In genomic region chr17:75428775-75429469, GRCh38 we compare ENCODE assay signal across 1 cellular context.
TF ChIP-seq lines count a peak whose summit lies in the region.

No MANE protein-coding gene starts in this region.

TF ChIP-seq in HepG2, 621 proteins besides CTCF, POLR2A, EP300 and RAD21:
- peak; percentile 18 for TF ChIP-seq TEAD3 (CRISPR knock-in tag; optimal IDR thresholded peaks at IDR 0.05; ENCODE audit: borderline replicate concordance)
- TF ChIP-seq, protein P1, sequence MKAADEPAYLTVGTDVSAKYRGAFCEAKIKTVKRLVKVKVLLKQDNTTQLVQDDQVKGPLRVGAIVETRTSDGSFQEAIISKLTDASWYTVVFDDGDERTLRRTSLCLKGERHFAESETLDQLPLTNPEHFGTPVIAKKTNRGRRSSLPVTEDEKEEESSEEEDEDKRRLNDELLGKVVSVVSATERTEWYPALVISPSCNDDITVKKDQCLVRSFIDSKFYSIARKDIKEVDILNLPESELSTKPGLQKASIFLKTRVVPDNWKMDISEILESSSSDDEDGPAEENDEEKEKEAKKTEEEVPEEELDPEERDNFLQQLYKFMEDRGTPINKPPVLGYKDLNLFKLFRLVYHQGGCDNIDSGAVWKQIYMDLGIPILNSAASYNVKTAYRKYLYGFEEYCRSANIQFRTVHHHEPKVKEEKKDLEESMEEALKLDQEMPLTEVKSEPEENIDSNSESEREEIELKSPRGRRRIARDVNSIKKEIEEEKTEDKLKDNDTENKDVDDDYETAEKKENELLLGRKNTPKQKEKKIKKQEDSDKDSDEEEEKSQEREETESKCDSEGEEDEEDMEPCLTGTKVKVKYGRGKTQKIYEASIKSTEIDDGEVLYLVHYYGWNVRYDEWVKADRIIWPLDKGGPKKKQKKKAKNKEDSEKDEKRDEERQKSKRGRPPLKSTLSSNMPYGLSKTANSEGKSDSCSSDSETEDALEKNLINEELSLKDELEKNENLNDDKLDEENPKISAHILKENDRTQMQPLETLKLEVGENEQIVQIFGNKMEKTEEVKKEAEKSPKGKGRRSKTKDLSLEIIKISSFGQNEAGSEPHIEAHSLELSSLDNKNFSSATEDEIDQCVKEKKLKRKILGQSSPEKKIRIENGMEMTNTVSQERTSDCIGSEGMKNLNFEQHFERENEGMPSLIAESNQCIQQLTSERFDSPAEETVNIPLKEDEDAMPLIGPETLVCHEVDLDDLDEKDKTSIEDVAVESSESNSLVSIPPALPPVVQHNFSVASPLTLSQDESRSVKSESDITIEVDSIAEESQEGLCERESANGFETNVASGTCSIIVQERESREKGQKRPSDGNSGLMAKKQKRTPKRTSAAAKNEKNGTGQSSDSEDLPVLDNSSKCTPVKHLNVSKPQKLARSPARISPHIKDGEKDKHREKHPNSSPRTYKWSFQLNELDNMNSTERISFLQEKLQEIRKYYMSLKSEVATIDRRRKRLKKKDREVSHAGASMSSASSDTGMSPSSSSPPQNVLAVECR (CRISPR knock-in tag; IDR thresholded peaks at IDR 0.05; ENCODE audit: borderline replicate concordance), result no peak
- TF ChIP-seq ASH2L (IDR thresholded peaks at IDR 0.05; ENCODE audit: insufficient read length, low read depth, low read length), result peak; percentile 28
- peak; percentile 82 for TF ChIP-seq ZNF770 (CRISPR knock-in tag; IDR thresholded peaks at IDR 0.05)
- TF ChIP-seq, protein P2, sequence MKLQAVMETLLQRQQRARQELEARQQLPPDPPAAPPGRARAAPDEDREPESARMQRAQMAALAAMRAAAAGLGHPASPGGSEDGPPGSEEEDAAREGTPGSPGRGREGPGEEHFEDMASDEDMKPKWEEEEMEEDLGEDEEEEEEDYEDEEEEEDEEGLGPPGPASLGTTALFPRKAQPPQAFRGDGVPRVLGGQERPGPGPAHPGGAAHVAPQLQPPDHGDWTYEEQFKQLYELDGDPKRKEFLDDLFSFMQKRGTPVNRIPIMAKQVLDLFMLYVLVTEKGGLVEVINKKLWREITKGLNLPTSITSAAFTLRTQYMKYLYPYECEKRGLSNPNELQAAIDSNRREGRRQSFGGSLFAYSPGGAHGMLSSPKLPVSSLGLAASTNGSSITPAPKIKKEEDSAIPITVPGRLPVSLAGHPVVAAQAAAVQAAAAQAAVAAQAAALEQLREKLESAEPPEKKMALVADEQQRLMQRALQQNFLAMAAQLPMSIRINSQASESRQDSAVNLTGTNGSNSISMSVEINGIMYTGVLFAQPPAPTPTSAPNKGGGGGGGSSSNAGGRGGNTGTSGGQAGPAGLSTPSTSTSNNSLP (IDR thresholded peaks at IDR 0.05; ENCODE audit: low read depth, low read length), result peak; percentile 80
- TF ChIP-seq ZBTB38 (CRISPR knock-in tag; IDR thresholded peaks at IDR 0.05), result peak; percentile 75
- TF ChIP-seq HMGXB4 (CRISPR knock-in tag; IDR thresholded peaks at IDR 0.05; ENCODE audit: borderline replicate concordance in 1 of 2, low read depth in 1 of 2), result no peak
- 0 out of 2 replicates have a peak, but pooled peaks have one; percentile 55 for TF ChIP-seq YEATS4 (CRISPR knock-in tag; IDR thresholded peaks at IDR 0.05; ENCODE audit: borderline replicate concordance)
- TF ChIP-seq ZNF460 (CRISPR knock-in tag; IDR thresholded peaks at IDR 0.05; ENCODE audit: borderline replicate concordance), result peak; percentile 53; the same call in 1 of the 2 replicates
- peak; percentile 36; the same call in 1 of the 2 replicates for TF ChIP-seq RFX1 (IDR thresholded peaks at IDR 0.05)
- TF ChIP-seq ZNF878 (CRISPR knock-in tag; IDR thresholded peaks at IDR 0.05), result peak; percentile 60; the same call in 1 of the 2 replicates
- 0 out of 2 replicates have a peak, but pooled peaks have one; percentile 26 for TF ChIP-seq SPEN (CRISPR knock-in tag; IDR thresholded peaks at IDR 0.05; ENCODE audit: low read depth)
- TF ChIP-seq RFX5 (IDR thresholded peaks at IDR 0.05; ENCODE audit: low read depth, low read length), result peak; percentile 86
- TF ChIP-seq RXRB (CRISPR knock-in tag; IDR thresholded peaks at IDR 0.05; ENCODE audit: borderline replicate concordance), result peak; percentile 6; the same call in 1 of the 2 replicates
- no peak for TF ChIP-seq ZIK1 (CRISPR knock-in tag; IDR thresholded peaks at IDR 0.05; ENCODE audit: borderline replicate concordance, low read depth)
- TF ChIP-seq ZFX (CRISPR knock-in tag; IDR thresholded peaks at IDR 0.05; ENCODE audit: low read depth), result peak; percentile 26; the same call in 1 of the 2 replicates
- no peak for TF ChIP-seq DR1 (CRISPR knock-in tag; IDR thresholded peaks at IDR 0.05)
- peak; percentile 15 to 39; a peak in 2 of 4 replicates for TF ChIP-seq MAFK (conservative IDR thresholded peaks at IDR 0.05 in 1 of 2, IDR thresholded peaks at IDR 0.05 in 1 of 2; ENCODE audit: low read length in 2 of 2)
- no peak for TF ChIP-seq PRDM10 (CRISPR knock-in tag; IDR thresholded peaks at IDR 0.05; ENCODE audit: low read depth)
- TF ChIP-seq, protein P3, sequence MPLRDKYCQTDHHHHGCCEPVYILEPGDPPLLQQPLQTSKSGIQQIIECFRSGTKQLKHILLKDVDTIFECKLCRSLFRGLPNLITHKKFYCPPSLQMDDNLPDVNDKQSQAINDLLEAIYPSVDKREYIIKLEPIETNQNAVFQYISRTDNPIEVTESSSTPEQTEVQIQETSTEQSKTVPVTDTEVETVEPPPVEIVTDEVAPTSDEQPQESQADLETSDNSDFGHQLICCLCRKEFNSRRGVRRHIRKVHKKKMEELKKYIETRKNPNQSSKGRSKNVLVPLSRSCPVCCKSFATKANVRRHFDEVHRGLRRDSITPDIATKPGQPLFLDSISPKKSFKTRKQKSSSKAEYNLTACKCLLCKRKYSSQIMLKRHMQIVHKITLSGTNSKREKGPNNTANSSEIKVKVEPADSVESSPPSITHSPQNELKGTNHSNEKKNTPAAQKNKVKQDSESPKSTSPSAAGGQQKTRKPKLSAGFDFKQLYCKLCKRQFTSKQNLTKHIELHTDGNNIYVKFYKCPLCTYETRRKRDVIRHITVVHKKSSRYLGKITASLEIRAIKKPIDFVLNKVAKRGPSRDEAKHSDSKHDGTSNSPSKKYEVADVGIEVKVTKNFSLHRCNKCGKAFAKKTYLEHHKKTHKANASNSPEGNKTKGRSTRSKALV (CRISPR knock-in tag; IDR thresholded peaks at IDR 0.05), result peak; percentile 64; the same call in 1 of the 2 replicates
- 0 out of 2 replicates have a peak, but pooled peaks have one; percentile 67 for TF ChIP-seq KAT7 (CRISPR knock-in tag; IDR thresholded peaks at IDR 0.05; ENCODE audit: borderline replicate concordance)
- TF ChIP-seq, protein P4, sequence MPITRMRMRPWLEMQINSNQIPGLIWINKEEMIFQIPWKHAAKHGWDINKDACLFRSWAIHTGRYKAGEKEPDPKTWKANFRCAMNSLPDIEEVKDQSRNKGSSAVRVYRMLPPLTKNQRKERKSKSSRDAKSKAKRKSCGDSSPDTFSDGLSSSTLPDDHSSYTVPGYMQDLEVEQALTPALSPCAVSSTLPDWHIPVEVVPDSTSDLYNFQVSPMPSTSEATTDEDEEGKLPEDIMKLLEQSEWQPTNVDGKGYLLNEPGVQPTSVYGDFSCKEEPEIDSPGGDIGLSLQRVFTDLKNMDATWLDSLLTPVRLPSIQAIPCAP (CRISPR knock-in tag; IDR thresholded peaks at IDR 0.05; ENCODE audit: low read depth), result no peak
- TF ChIP-seq PAX8 (CRISPR knock-in tag; IDR thresholded peaks at IDR 0.05; ENCODE audit: borderline replicate concordance), result no peak
- TF ChIP-seq ZFY (CRISPR knock-in tag; IDR thresholded peaks at IDR 0.05), result peak; percentile 37
- no peak for TF ChIP-seq REPIN1 (CRISPR knock-in tag; IDR thresholded peaks at IDR 0.05; ENCODE audit: borderline replicate concordance, low read depth)
- no peak for TF ChIP-seq ZNF496 (CRISPR knock-in tag; IDR thresholded peaks at IDR 0.05; ENCODE audit: insufficient replicate concordance)
- TF ChIP-seq, protein P5, sequence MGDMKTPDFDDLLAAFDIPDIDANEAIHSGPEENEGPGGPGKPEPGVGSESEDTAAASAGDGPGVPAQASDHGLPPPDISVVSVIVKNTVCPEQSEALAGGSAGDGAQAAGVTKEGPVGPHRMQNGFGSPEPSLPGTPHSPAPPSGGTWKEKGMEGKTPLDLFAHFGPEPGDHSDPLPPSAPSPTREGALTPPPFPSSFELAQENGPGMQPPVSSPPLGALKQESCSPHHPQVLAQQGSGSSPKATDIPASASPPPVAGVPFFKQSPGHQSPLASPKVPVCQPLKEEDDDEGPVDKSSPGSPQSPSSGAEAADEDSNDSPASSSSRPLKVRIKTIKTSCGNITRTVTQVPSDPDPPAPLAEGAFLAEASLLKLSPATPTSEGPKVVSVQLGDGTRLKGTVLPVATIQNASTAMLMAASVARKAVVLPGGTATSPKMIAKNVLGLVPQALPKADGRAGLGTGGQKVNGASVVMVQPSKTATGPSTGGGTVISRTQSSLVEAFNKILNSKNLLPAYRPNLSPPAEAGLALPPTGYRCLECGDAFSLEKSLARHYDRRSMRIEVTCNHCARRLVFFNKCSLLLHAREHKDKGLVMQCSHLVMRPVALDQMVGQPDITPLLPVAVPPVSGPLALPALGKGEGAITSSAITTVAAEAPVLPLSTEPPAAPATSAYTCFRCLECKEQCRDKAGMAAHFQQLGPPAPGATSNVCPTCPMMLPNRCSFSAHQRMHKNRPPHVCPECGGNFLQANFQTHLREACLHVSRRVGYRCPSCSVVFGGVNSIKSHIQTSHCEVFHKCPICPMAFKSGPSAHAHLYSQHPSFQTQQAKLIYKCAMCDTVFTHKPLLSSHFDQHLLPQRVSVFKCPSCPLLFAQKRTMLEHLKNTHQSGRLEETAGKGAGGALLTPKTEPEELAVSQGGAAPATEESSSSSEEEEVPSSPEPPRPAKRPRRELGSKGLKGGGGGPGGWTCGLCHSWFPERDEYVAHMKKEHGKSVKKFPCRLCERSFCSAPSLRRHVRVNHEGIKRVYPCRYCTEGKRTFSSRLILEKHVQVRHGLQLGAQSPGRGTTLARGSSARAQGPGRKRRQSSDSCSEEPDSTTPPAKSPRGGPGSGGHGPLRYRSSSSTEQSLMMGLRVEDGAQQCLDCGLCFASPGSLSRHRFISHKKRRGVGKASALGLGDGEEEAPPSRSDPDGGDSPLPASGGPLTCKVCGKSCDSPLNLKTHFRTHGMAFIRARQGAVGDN (CRISPR knock-in tag; IDR thresholded peaks at IDR 0.05), result peak; percentile 40
- 0 out of 2 replicates have a peak, but pooled peaks have one; percentile 28 for TF ChIP-seq ZFP90 (CRISPR knock-in tag; IDR thresholded peaks at IDR 0.05; ENCODE audit: borderline replicate concordance)
- 0 out of 2 replicates have a peak, but pooled peaks have one; percentile 45 for TF ChIP-seq ZNF232 (CRISPR knock-in tag; IDR thresholded peaks at IDR 0.05; ENCODE audit: borderline replicate concordance)
- peak; percentile 26; the same call in 1 of the 2 replicates for TF ChIP-seq SAP130 (CRISPR knock-in tag; IDR thresholded peaks at IDR 0.05; ENCODE audit: low read depth)
- TF ChIP-seq AGO1 (IDR thresholded peaks at IDR 0.05; ENCODE audit: low read depth, low read length, poor library complexity, severe bottlenecking), result no peak
